In genomic region chr1:47178665-47179022, GRCh38 we compare ENCODE assay signal across 10 cellular contexts. TPM values are rescaled to one million over a fixed set of nuclear protein-coding genes. Genes with fewer than 3 reads are reported as not detected.
DNase-seq lines count a peak whose midpoint lies in the region; ATAC-seq and TF ChIP-seq lines count a peak whose summit lies in the region.
"Had no signal": no experiment of that assay in that cellular context is flagged by ENCODE, and none has a peak within 500 bp of the region (broad histone marks: within the 10 kb centered on the region; RNA-seq: fewer than 3 reads in every experiment).

No MANE protein-coding gene starts in this region.

- H3K27me3 ChIP-seq in iPS-15b (ENCODE audit: control insufficient read depth, insufficient read depth, low read length) (peaks cover 34% of the 10 kb centered on the region), suprapubic skin (peaks cover 7% of the 10 kb centered on the region)

- H3K4me3 ChIP-seq in iPS-15b (ENCODE audit: low read depth, low read length) (peak overlapping the region; percentile 67), suprapubic skin (peak overlapping the region; percentile 51)

- peaks cover 59% of the 10 kb centered on the region for H3K27me3 Mint-ChIP-seq in activated T-cell treated with anti-CD3 and anti-CD28 coated beads, Interleukin-2, amount 50 U/mL, for 72 hours (ENCODE audit: low read depth)
- peaks cover 66% of the 10 kb centered on the region for H3K27me3 Mint-ChIP-seq in activated naive CD8-positive, alpha-beta T cell treated with anti-CD3 and anti-CD28 coated beads for 36 hours

- H3K36me3 Mint-ChIP-seq in activated T-cell treated with anti-CD3 and anti-CD28 coated beads, Interleukin-2, amount 50 U/mL, for 72 hours (ENCODE audit: insufficient read depth in 2 of 2), result no peaks in the 10 kb centered on the region
- H3K36me3 Mint-ChIP-seq in activated naive CD8-positive, alpha-beta T cell treated with anti-CD3 and anti-CD28 coated beads for 36 hours, result no peaks in the 10 kb centered on the region
- H3K36me3 Mint-ChIP-seq: CD14-positive monocyte, naive B cell had no signal

- peak overlapping the region; percentile 66 for H3K9ac ChIP-seq in iPS-15b (ENCODE audit: low read depth, low read length)

- H3K4me1 Mint-ChIP-seq in activated T-cell treated with anti-CD3 and anti-CD28 coated beads, Interleukin-2, amount 50 U/mL, for 72 hours (ENCODE audit: low read depth), result peaks cover 19% of the 10 kb centered on the region
- peaks cover 11% of the 10 kb centered on the region for H3K4me1 Mint-ChIP-seq in activated naive CD8-positive, alpha-beta T cell treated with anti-CD3 and anti-CD28 coated beads for 36 hours

- DNase-seq in activated T-cell treated with anti-CD3 and anti-CD28 coated beads, Interleukin-2, amount 50 U/mL, for 72 hours, result no peak
- no peak for DNase-seq in activated T-cell treated with anti-CD3 and anti-CD28 coated beads, Interleukin-2, amount 50 U/mL, for 1 hour
- no peak for DNase-seq in activated naive CD8-positive, alpha-beta T cell treated with anti-CD3 and anti-CD28 coated beads for 36 hours
- no peak for DNase-seq in suprapubic skin (ENCODE audit: low spot score in 2 of 2)
- DNase-seq in RKO (ENCODE audit: low spot score), result no peak

- TF ChIP-seq POLR2A in suprapubic skin (IDR thresholded peaks at IDR 0.05), result no peak

- peak overlapping the region; percentile 84 for H3K27ac Mint-ChIP-seq in activated T-cell treated with anti-CD3 and anti-CD28 coated beads, Interleukin-2, amount 50 U/mL, for 72 hours
- H3K27ac Mint-ChIP-seq in activated naive CD8-positive, alpha-beta T cell treated with anti-CD3 and anti-CD28 coated beads for 36 hours, result no peak overlapping the region

- H3K9me3 ChIP-seq in iPS-15b (ENCODE audit: control insufficient read depth, insufficient read depth, low read length) (no peaks in the 10 kb centered on the region), suprapubic skin (no peaks in the 10 kb centered on the region)

- peak overlapping the region; percentile 82 to 84 for H3K4me3 Mint-ChIP-seq in activated T-cell treated with anti-CD3 and anti-CD28 coated beads, Interleukin-2, amount 50 U/mL, for 72 hours
- H3K4me3 Mint-ChIP-seq in activated naive CD8-positive, alpha-beta T cell treated with anti-CD3 and anti-CD28 coated beads for 36 hours, result peak overlapping the region; percentile 89

- 75% methylated on average over 8 of the region's 8 CpGs for WGBS in suprapubic skin

- no peak for ATAC-seq in activated T-cell treated with anti-CD3 and anti-CD28 coated beads, Interleukin-2, amount 50 U/mL, for 72 hours (replicated peaks in 1 of 2)
- ATAC-seq in HG03097 (IDR thresholded peaks at IDR 0.05; ENCODE audit: low FRiP score, unreplicated experiment) (no peak), GM21576 (IDR thresholded peaks at IDR 0.05; ENCODE audit: unreplicated experiment) (no peak)

- no peak for TF ChIP-seq EP300 in suprapubic skin (IDR thresholded peaks at IDR 0.05)

- H3K4me1 ChIP-seq in iPS-15b (ENCODE audit: control insufficient read depth, insufficient read depth, low read length) (peaks cover 7% of the 10 kb centered on the region), suprapubic skin (peaks cover 19% of the 10 kb centered on the region)

- H3K27ac ChIP-seq in suprapubic skin, result no peak overlapping the region

- no peak for TF ChIP-seq CTCF in suprapubic skin (IDR thresholded peaks at IDR 0.05)

- H3K36me3 ChIP-seq in iPS-15b (ENCODE audit: control insufficient read depth, insufficient read depth, low read length), result no peaks in the 10 kb centered on the region
- no peaks in the 10 kb centered on the region for H3K36me3 ChIP-seq in suprapubic skin

- H3K9me3 Mint-ChIP-seq in activated T-cell treated with anti-CD3 and anti-CD28 coated beads, Interleukin-2, amount 50 U/mL, for 72 hours, result no peaks in the 10 kb centered on the region
- H3K9me3 Mint-ChIP-seq in activated naive CD8-positive, alpha-beta T cell treated with anti-CD3 and anti-CD28 coated beads for 36 hours, result no peaks in the 10 kb centered on the region

RNA-seq across cellular contexts. Expression of gene PDZK1IP1, which starts 11.2 kb away (rescaled TPM):
- total RNA-seq in activated T-cell treated with anti-CD3 and anti-CD28 coated beads, Interleukin-2, amount 50 U/mL, for 72 hours, result not detected
- total RNA-seq in activated naive CD8-positive, alpha-beta T cell treated with anti-CD3 and anti-CD28 coated beads for 36 hours, result not detected
- total RNA-seq in suprapubic skin, result 100 to 1,000 TPM in 3 of 4 donors, 10 to 100 TPM in 1; 36.8 to 201 (median 153) TPM

RNA-seq across cellular contexts. Expression of gene CYP4A22, which starts 41.4 kb away (rescaled TPM):
- total RNA-seq in activated T-cell treated with anti-CD3 and anti-CD28 coated beads, Interleukin-2, amount 50 U/mL, for 72 hours, result not detected
- total RNA-seq in activated naive CD8-positive, alpha-beta T cell treated with anti-CD3 and anti-CD28 coated beads for 36 hours, result not detected
- not detected for total RNA-seq in suprapubic skin

RNA-seq across cellular contexts. Expression of gene TAL1, which starts 53.4 kb away (rescaled TPM):
- total RNA-seq in activated T-cell treated with anti-CD3 and anti-CD28 coated beads, Interleukin-2, amount 50 U/mL, for 72 hours, result under 1 TPM; 0.17 to 0.30 TPM
- total RNA-seq in activated naive CD8-positive, alpha-beta T cell treated with anti-CD3 and anti-CD28 coated beads for 36 hours, result not detected
- total RNA-seq in suprapubic skin, result 1 to 10 TPM in 2 of 4 donors, under 1 TPM in 2; 0.34 to 1.7 (median 1.2) TPM

Comparison
In these comparisons a context has a peak if more than half of its experiments do, and no peak if none do; other contexts are left out.
1. RNA of gene PDZK1IP1, which starts 11.2 kb away (total RNA-seq): 36.8 to 201 TPM in suprapubic skin; not detected in activated T-cell treated with anti-CD3 and anti-CD28 coated beads, Interleukin-2, amount 50 U/mL, for 72 hours and not detected in activated naive CD8-positive, alpha-beta T cell treated with anti-CD3 and anti-CD28 coated beads for 36 hours; every median in the first group is over 10 times any median in the second.